ENCODE assay signal across 13 cellular contexts in genomic region chr12:4134833-4135597, GRCh38.
A peak's percentile ranks its signal among the peaks of the same experiment; 100 is the strongest.
DNase-seq lines count a peak whose midpoint lies in the region; ATAC-seq and TF ChIP-seq lines count a peak whose summit lies in the region.
"Had no signal": no experiment of that assay in that cellular context is flagged by ENCODE, and none has a peak within 500 bp of the region (broad histone marks: within the 10 kb centered on the region; RNA-seq: fewer than 3 reads in every experiment).

No MANE protein-coding gene starts in this region.

- peak overlapping the region; percentile 55 for H3K27ac Mint-ChIP-seq in CD4-positive, alpha-beta T cell
- peak overlapping the region in 2 of 3 donors; percentile 70 to 88 for H3K27ac Mint-ChIP-seq in IgD-negative memory B cell
- H3K27ac Mint-ChIP-seq in dendritic cell treated with granulocyte-macrophage colony-stimulating factor and Interleukin-4, amounts not matched to agents 40 ng/mL and 50 ng/mL, for 4 days: peak overlapping the region; percentile 74

- H3K36me3 ChIP-seq in mesodermal cell (ENCODE audit: control insufficient read depth, insufficient read depth, low read length): no peaks in the 10 kb centered on the region
- no peaks in the 10 kb centered on the region for H3K36me3 ChIP-seq in BE2C

- no peak overlapping the region for H3K4me3 ChIP-seq in mesodermal cell (ENCODE audit: extremely low read depth, insufficient read depth, low read length, poor library complexity, severe bottlenecking)
- H3K4me3 ChIP-seq in BE2C (ENCODE audit: low read depth, low read length): no peak overlapping the region

- H3K4me3 Mint-ChIP-seq in CD4-positive, alpha-beta T cell: no peak overlapping the region
- no peak overlapping the region for H3K4me3 Mint-ChIP-seq in IgD-negative memory B cell
- no peak overlapping the region for H3K4me3 Mint-ChIP-seq in dendritic cell treated with granulocyte-macrophage colony-stimulating factor and Interleukin-4, amounts not matched to agents 40 ng/mL and 50 ng/mL, for 4 days

- no peak for TF ChIP-seq CTCF in CD4-positive, alpha-beta T cell (IDR thresholded peaks at IDR 0.05)
- TF ChIP-seq CTCF in BE2C (IDR thresholded peaks at IDR 0.05; ENCODE audit: low read depth, low read length): no peak

- H3K27me3 Mint-ChIP-seq in CD4-positive, alpha-beta T cell: no peaks in the 10 kb centered on the region
- H3K27me3 Mint-ChIP-seq in IgD-negative memory B cell: peaks cover 1% of the 10 kb centered on the region
- H3K27me3 Mint-ChIP-seq in dendritic cell treated with granulocyte-macrophage colony-stimulating factor and Interleukin-4, amounts not matched to agents 40 ng/mL and 50 ng/mL, for 4 days: peaks cover 27% of the 10 kb centered on the region

- H3K27ac ChIP-seq in CD4-positive, alpha-beta T cell (ENCODE audit: low read depth, low read length): no peak overlapping the region
- H3K27ac ChIP-seq in mesodermal cell (ENCODE audit: low read depth, low read length, severe bottlenecking): peak overlapping the region; percentile 81

- no peak for ATAC-seq in CD4-positive, alpha-beta T cell (ENCODE audit: poor library complexity)
- no peak for ATAC-seq in sciatic nerve
- no peak for ATAC-seq in GM21786 (IDR thresholded peaks at IDR 0.05; ENCODE audit: unreplicated experiment)

- CTCF ChIA-PET in CD4-positive, alpha-beta T cell (lab: Charles Lee): no interaction called here

- WGBS in mesodermal cell (ENCODE audit: insufficient coverage in 2 of 2), 2 experiments: 56 to 70% methylated on average over 3 of the region's 12 CpGs

- peaks cover 6% of the 10 kb centered on the region for H3K9me3 ChIP-seq in CD4-positive, alpha-beta T cell (ENCODE audit: control insufficient read depth, low read length)
- H3K9me3 ChIP-seq in mesodermal cell (ENCODE audit: control insufficient read depth, low read length) (no peaks in the 10 kb centered on the region), BE2C (no peaks in the 10 kb centered on the region)

- H3K4me1 ChIP-seq in mesodermal cell (ENCODE audit: control insufficient read depth, insufficient read depth, low read length, poor library complexity, severe bottlenecking): peaks cover 44% of the 10 kb centered on the region
- H3K4me1 ChIP-seq in BE2C: no peaks in the 10 kb centered on the region

- no peaks in the 10 kb centered on the region for H3K36me3 Mint-ChIP-seq in CD4-positive, alpha-beta T cell (ENCODE audit: low read depth)
- H3K36me3 Mint-ChIP-seq in IgD-negative memory B cell: no peaks in the 10 kb centered on the region
- H3K36me3 Mint-ChIP-seq in dendritic cell treated with granulocyte-macrophage colony-stimulating factor and Interleukin-4, amounts not matched to agents 40 ng/mL and 50 ng/mL, for 4 days (ENCODE audit: low read depth): no peaks in the 10 kb centered on the region

- DNase-seq in CD4-positive, alpha-beta T cell: no peak
- no peak for DNase-seq in sciatic nerve (ENCODE audit: low spot score)
- DNase-seq in BE2C: no peak
- DNase-seq in SIG-M5 (lab: John Stamatoyannopoulos, UW): no peak
- DNase-seq: HCEC 1CT; NCI-H1436; NCI-H524 treated with DMSO at 0.1 percent for 48 hours; SHP77 treated with DMSO at 0.1 percent for 48 hours; stimulated activated naive CD4-positive, alpha-beta T cell had no signal

- H3K9me3 Mint-ChIP-seq in CD4-positive, alpha-beta T cell: peaks cover 5% of the 10 kb centered on the region
- peaks cover 0 to 12% (median 3%) of the 10 kb centered on the region in 3 donors for H3K9me3 Mint-ChIP-seq in IgD-negative memory B cell
- H3K9me3 Mint-ChIP-seq in dendritic cell treated with granulocyte-macrophage colony-stimulating factor and Interleukin-4, amounts not matched to agents 40 ng/mL and 50 ng/mL, for 4 days: no peaks in the 10 kb centered on the region

- POLR2A ChIA-PET in CD4-positive, alpha-beta T cell (lab: Charles Lee): interaction anchor here (0.6 kb wide), 1 partner anchor 336 kb away, joined by 3 read pairs; no protein-coding TSS in a partner anchor

- H3K27me3 ChIP-seq in CD4-positive, alpha-beta T cell (ENCODE audit: control insufficient read depth, insufficient read depth, low read length): no peaks in the 10 kb centered on the region
- peaks cover 17% of the 10 kb centered on the region; the same call in 1 of the 2 replicates for H3K27me3 ChIP-seq in BE2C

- intact Hi-C loops in CD4-positive, alpha-beta T cell (cut with DNase I, micrococcal nuclease): no loop called here
- intact Hi-C loops in dendritic cell treated with granulocyte-macrophage colony-stimulating factor and Interleukin-4, amounts not matched to agents 40 ng/mL and 50 ng/mL, for 4 days (cut with micrococcal nuclease): no loop called here
- intact Hi-C loops in sciatic nerve (cut with DNase I): no loop called here

- peaks cover 25% of the 10 kb centered on the region for H3K4me1 Mint-ChIP-seq in CD4-positive, alpha-beta T cell (ENCODE audit: low read depth)
- H3K4me1 Mint-ChIP-seq in IgD-negative memory B cell: peaks cover 19 to 26% (median 20%) of the 10 kb centered on the region in 3 donors
- H3K4me1 Mint-ChIP-seq in dendritic cell treated with granulocyte-macrophage colony-stimulating factor and Interleukin-4, amounts not matched to agents 40 ng/mL and 50 ng/mL, for 4 days (ENCODE audit: low read depth): peaks cover 52% of the 10 kb centered on the region
